Comparison of ENCODE assay signal across 8 cellular contexts in genomic region chr11:62553839-62554361, GRCh38. TPM values are rescaled to one million over a fixed set of nuclear protein-coding genes. Genes with fewer than 3 reads are reported as not detected.
A peak's percentile ranks its signal among the peaks of the same experiment; 100 is the strongest.
DNase-seq lines count a peak whose midpoint lies in the region; ATAC-seq and TF ChIP-seq lines count a peak whose summit lies in the region.

No MANE protein-coding gene starts in this region.

- H3K79me1 ChIP-seq in mesendoderm (ENCODE audit: low read length), result peaks cover 8% of the 10 kb centered on the region

- H3K4ac ChIP-seq in mesendoderm (ENCODE audit: low read depth, low read length), result no peak overlapping the region

- no peak overlapping the region for H2BK120ac ChIP-seq in mesendoderm (ENCODE audit: low read depth, low read length)

- H4K8ac ChIP-seq in mesendoderm (ENCODE audit: low read depth, low read length), result no peak overlapping the region

- no peak overlapping the region for H3K4me2 ChIP-seq in mesendoderm (ENCODE audit: low read length)

- no peak overlapping the region for H3K23ac ChIP-seq in mesendoderm (ENCODE audit: low read length)

- no peaks in the 10 kb centered on the region for H3K27me3 ChIP-seq in mesendoderm (ENCODE audit: insufficient read depth, low read length, poor library complexity)

- H2AK5ac ChIP-seq in mesendoderm (ENCODE audit: low read length), result no peak overlapping the region

- no peak for DNase-seq in stimulated activated naive CD8-positive, alpha-beta T cell treated with anti-CD3 and anti-CD28 coated beads, Interleukin-15, Interleukin-2, amounts not matched to agents 100 U/mL and 50 U/mL, for 24 hours
- no peak for DNase-seq in mesendoderm
- no peak for DNase-seq in stimulated activated CD4-positive, alpha-beta T cell treated with anti-CD3 and anti-CD28 coated beads, Interleukin-2, amount 100 ng/mL, for 48 hours
- DNase-seq in cerebellum (ENCODE audit: low spot score), result no peak

- H3K27ac ChIP-seq in mesendoderm (ENCODE audit: low read depth, low read length), result no peak overlapping the region

- peak overlapping the region; percentile 96 for H3K27ac Mint-ChIP-seq in stimulated activated naive CD8-positive, alpha-beta T cell treated with anti-CD3 and anti-CD28 coated beads, Interleukin-15, Interleukin-2, amounts not matched to agents 100 ng/mL and 50 ng/mL, for 24 hours
- peak overlapping the region; percentile 69 to 96 (median 93) for H3K27ac Mint-ChIP-seq in brain

- no peak for ATAC-seq in stimulated activated naive CD8-positive, alpha-beta T cell treated with anti-CD3 and anti-CD28 coated beads, Interleukin-15, Interleukin-2, amounts not matched to agents 100 U/mL and 50 U/mL, for 24 hours
- ATAC-seq in HG02759 (IDR thresholded peaks at IDR 0.05; ENCODE audit: unreplicated experiment) (no peak), GM18870 (IDR thresholded peaks at IDR 0.05; ENCODE audit: unreplicated experiment) (no peak)

- H4K5ac ChIP-seq in mesendoderm (ENCODE audit: low read length), result no peak overlapping the region

- H3K4me3 ChIP-seq in mesendoderm (ENCODE audit: low read length), result no peak overlapping the region

- H3K4me1 ChIP-seq in mesendoderm (ENCODE audit: control insufficient read depth, low read depth, low read length), result peaks cover 24% of the 10 kb centered on the region

- peaks cover 10% of the 10 kb centered on the region for H3K36me3 ChIP-seq in mesendoderm (ENCODE audit: control insufficient read depth, insufficient read depth, low read length)

- no peaks in the 10 kb centered on the region for H3K79me2 ChIP-seq in mesendoderm (ENCODE audit: control insufficient read depth, insufficient read depth, low read length)

- WGBS in mesendoderm (ENCODE audit: extremely low coverage, insufficient coverage, low lambda C conversion rate), result no CpG with 5 or more reads among the region's 8 CpGs

- no peak overlapping the region for H2BK5ac ChIP-seq in mesendoderm (ENCODE audit: low read length)

- H3K56ac ChIP-seq in mesendoderm (ENCODE audit: low read length), result peak overlapping the region; percentile 49

- no peak overlapping the region for H2BK15ac ChIP-seq in mesendoderm (replicated peaks; ENCODE audit: low read depth)

- no peak for TF ChIP-seq CTCF in brain (conservative IDR thresholded peaks at IDR 0.05)

- H3K4me3 Mint-ChIP-seq in stimulated activated naive CD8-positive, alpha-beta T cell treated with anti-CD3 and anti-CD28 coated beads, Interleukin-15, Interleukin-2, amounts not matched to agents 100 ng/mL and 50 ng/mL, for 24 hours, result peak overlapping the region; percentile 49
- peak overlapping the region in 2 of 5 experiments; percentile 57 to 77 for H3K4me3 Mint-ChIP-seq in brain

- no peaks in the 10 kb centered on the region for H3K27me3 Mint-ChIP-seq in stimulated activated naive CD8-positive, alpha-beta T cell treated with anti-CD3 and anti-CD28 coated beads, Interleukin-15, Interleukin-2, amounts not matched to agents 100 ng/mL and 50 ng/mL, for 24 hours
- peaks cover 17% of the 10 kb centered on the region for H3K27me3 Mint-ChIP-seq in brain

- H3K4me1 Mint-ChIP-seq in stimulated activated naive CD8-positive, alpha-beta T cell treated with anti-CD3 and anti-CD28 coated beads, Interleukin-15, Interleukin-2, amounts not matched to agents 100 ng/mL and 50 ng/mL, for 24 hours (ENCODE audit: low read depth), result peaks cover 93% of the 10 kb centered on the region
- peaks cover 77% of the 10 kb centered on the region for H3K4me1 Mint-ChIP-seq in brain

- H3K18ac ChIP-seq in mesendoderm (ENCODE audit: low read length), result no peak overlapping the region

- H3K9ac ChIP-seq in mesendoderm (ENCODE audit: low read length), result peak overlapping the region; percentile 50

- peaks cover 27% of the 10 kb centered on the region for H3K36me3 Mint-ChIP-seq in stimulated activated naive CD8-positive, alpha-beta T cell treated with anti-CD3 and anti-CD28 coated beads, Interleukin-15, Interleukin-2, amounts not matched to agents 100 ng/mL and 50 ng/mL, for 24 hours (ENCODE audit: low read depth)
- H3K36me3 Mint-ChIP-seq in brain, result peaks cover 7% of the 10 kb centered on the region

- H3K9me3 Mint-ChIP-seq in stimulated activated naive CD8-positive, alpha-beta T cell treated with anti-CD3 and anti-CD28 coated beads, Interleukin-15, Interleukin-2, amounts not matched to agents 100 ng/mL and 50 ng/mL, for 24 hours, result no peaks in the 10 kb centered on the region
- H3K9me3 Mint-ChIP-seq in brain, result no peaks in the 10 kb centered on the region

RNA-seq across cellular contexts. Expression of gene AHNAK, which starts 7.3 kb away (rescaled TPM):
- 17.2 TPM for polyA plus RNA-seq in brain (ENCODE audit: insufficient read depth, low read depth, low replicate concordance)
- 4.2 TPM for polyA plus RNA-seq in mesendoderm (2013, experiment 1 of 2)
- 3.9 TPM for polyA plus RNA-seq in mesendoderm (2013, experiment 2 of 2)
- total RNA-seq in cerebellum, result 57.3 TPM

RNA-seq across cellular contexts. Expression of gene EEF1G, which starts 19.8 kb away (rescaled TPM):
- 3,048 TPM for polyA plus RNA-seq in brain (ENCODE audit: insufficient read depth, low read depth, low replicate concordance)
- polyA plus RNA-seq in mesendoderm (2013, experiment 1 of 2), result 1,142 TPM
- polyA plus RNA-seq in mesendoderm (2013, experiment 2 of 2), result 1,164 TPM
- 784 TPM for total RNA-seq in cerebellum

RNA-seq across cellular contexts. Expression of gene TUT1, which starts 37.4 kb away (rescaled TPM):
- polyA plus RNA-seq in brain (ENCODE audit: insufficient read depth, low read depth, low replicate concordance), result 28.4 TPM
- 12.7 TPM for polyA plus RNA-seq in mesendoderm (2013, experiment 1 of 2)
- polyA plus RNA-seq in mesendoderm (2013, experiment 2 of 2), result 13.0 TPM
- total RNA-seq in cerebellum, result 6.3 TPM

RNA-seq across cellular contexts. Expression of gene MTA2, which starts 47.8 kb away (rescaled TPM):
- polyA plus RNA-seq in brain (ENCODE audit: insufficient read depth, low read depth, low replicate concordance), result 111 TPM
- polyA plus RNA-seq in mesendoderm (2013, experiment 1 of 2), result 75.0 TPM
- 74.7 TPM for polyA plus RNA-seq in mesendoderm (2013, experiment 2 of 2)
- total RNA-seq in cerebellum, result 72.5 TPM

RNA-seq across cellular contexts. Expression of gene EML3, which starts 58.7 kb away (rescaled TPM):
- 23.3 TPM for polyA plus RNA-seq in brain (ENCODE audit: insufficient read depth, low read depth, low replicate concordance)
- polyA plus RNA-seq in mesendoderm (2013, experiment 1 of 2), result 11.9 TPM
- polyA plus RNA-seq in mesendoderm (2013, experiment 2 of 2), result 12.2 TPM
- 5.6 TPM for total RNA-seq in cerebellum
